ENCODE assay signal across 1 cellular context in genomic region chr9:19373527-19373926, GRCh38.
TF ChIP-seq lines count a peak whose summit lies in the region.

No MANE protein-coding gene starts in this region.

TF ChIP-seq in GM12878, 131 proteins besides CTCF, POLR2A, EP300 and RAD21:
- TF ChIP-seq ELK1 (IDR thresholded peaks at IDR 0.05; ENCODE audit: low read depth, low read length) (no peak), CREB1 (IDR thresholded peaks at IDR 0.05; ENCODE audit: low read depth) (0 out of 2 replicates have a peak, but pooled peaks have one; percentile 8), PML (IDR thresholded peaks at IDR 0.05; ENCODE audit: low read length) (0 out of 2 replicates have a peak, but pooled peaks have one; percentile 25), PRDM15 (CRISPR knock-in tag; IDR thresholded peaks at IDR 0.05) (no peak)
TF ChIP-seq in GM12878: peak in this region for 2.
